31 cellular contexts compared by ENCODE assay signal in the genomic region with DNA sequence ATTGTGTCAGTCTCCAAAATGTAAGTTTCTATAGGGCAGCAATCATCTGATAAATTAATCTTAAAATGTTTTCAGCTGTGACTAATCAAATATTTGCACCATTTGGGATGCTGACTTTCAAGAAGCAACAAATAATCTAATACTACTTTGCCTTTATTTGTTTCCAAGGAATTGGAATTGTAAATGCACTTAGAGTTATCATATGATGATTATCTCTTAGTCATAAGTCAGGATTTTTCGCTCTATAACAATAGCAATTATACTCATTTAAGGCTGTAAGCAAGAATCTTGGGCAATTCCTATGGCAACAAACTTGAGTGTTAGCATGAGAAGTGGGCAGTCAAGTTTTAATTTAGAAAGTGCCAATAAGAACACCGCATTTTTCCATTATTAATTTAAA. TPM values are rescaled to one million over a fixed set of nuclear protein-coding genes. Genes with fewer than 3 reads are reported as not detected.
A peak's percentile ranks its signal among the peaks of the same experiment; 100 is the strongest.
DNase-seq lines count a peak whose midpoint lies in the region; ATAC-seq and TF ChIP-seq lines count a peak whose summit lies in the region.
"Had no signal": no experiment of that assay in that cellular context is flagged by ENCODE, and none has a peak within 500 bp of the region (broad histone marks: within the 10 kb centered on the region; RNA-seq: fewer than 3 reads in every experiment).

No MANE protein-coding gene starts in this region.

- H3K9me3 ChIP-seq in SK-N-SH (no peaks in the 10 kb centered on the region), BE2C (no peaks in the 10 kb centered on the region)
- H3K9me3 ChIP-seq: A549; BLaER1; BLaER1 treated with 17β-estradiol and CSF1 and Interleukin-3, amounts not matched to agents 10 nM and 100 nM; Caco-2 had no signal

- no peak overlapping the region for H3K9ac ChIP-seq in SK-N-SH
- H3K9ac ChIP-seq: BLaER1; BLaER1 treated with 17β-estradiol and CSF1 and Interleukin-3, amounts not matched to agents 10 nM and 100 nM had no signal

- H3K4me3 Mint-ChIP-seq in CD14-positive monocyte: no peak overlapping the region
- H3K4me3 Mint-ChIP-seq: B cell; CD4-positive, alpha-beta memory T cell; CD4-positive, alpha-beta T cell; CD4-positive, CD25-positive, alpha-beta regulatory T cell; CD8-positive, alpha-beta memory T cell; CD8-positive, alpha-beta T cell had no signal

- intact Hi-C loops in CD14-positive monocyte (cut with micrococcal nuclease): no loop called here

- TF ChIP-seq CTCF in SK-N-SH (IDR thresholded peaks at IDR 0.05) (no peak), fibroblast of the aortic adventitia (IDR thresholded peaks at IDR 0.05; ENCODE audit: insufficient read depth, low read length) (no peak), BE2C (IDR thresholded peaks at IDR 0.05; ENCODE audit: low read depth, low read length) (no peak), CD14-positive monocyte (IDR thresholded peaks at IDR 0.05) (no peak)

- H3K79me2 ChIP-seq in SK-N-SH (ENCODE audit: insufficient read depth): no peaks in the 10 kb centered on the region

- POLR2A ChIA-PET in SK-N-SH (lab: Yijun Ruan, JAX): no interaction called here

- TF ChIP-seq RAD21 in SK-N-SH (IDR thresholded peaks at IDR 0.05; ENCODE audit: low read length): no peak

- H3K4me2 ChIP-seq in SK-N-SH: no peak overlapping the region
- H3K4me2 ChIP-seq: A549; BLaER1; BLaER1 treated with 17β-estradiol and CSF1 and Interleukin-3, amounts not matched to agents 10 nM and 100 nM had no signal

- 91% methylated on average over 2 of the region's 2 CpGs for WGBS in SK-N-SH (ENCODE audit: low lambda C conversion rate)

- no peaks in the 10 kb centered on the region for H3K4me1 ChIP-seq in SK-N-SH (ENCODE audit: control insufficient read depth in 1 of 2, insufficient read depth in 2 of 2, low read depth in 1 of 2, low read length in 1 of 2)
- H3K4me1 ChIP-seq in BE2C: no peaks in the 10 kb centered on the region
- H3K4me1 ChIP-seq: A549, Caco-2 had no signal

- CTCF ChIA-PET in SK-N-SH (lab: Yijun Ruan, JAX): interaction anchor here (1.0 kb wide), 1 partner anchor 10 kb away, joined by 4 read pairs; no protein-coding TSS in a partner anchor

- H3F3A ChIP-seq in SK-N-SH (replicated peaks; ENCODE audit: insufficient read depth): no peaks in the 10 kb centered on the region

- H3K4me3 ChIP-seq in SK-N-SH (ENCODE audit: low read depth in 2 of 2, low read length in 1 of 2): no peak overlapping the region
- H3K4me3 ChIP-seq in fibroblast of the aortic adventitia (ENCODE audit: low read depth, low read length): no peak overlapping the region
- H3K4me3 ChIP-seq in BE2C (ENCODE audit: low read depth, low read length): no peak overlapping the region
- H3K4me3 ChIP-seq: A549; BLaER1; BLaER1 treated with 17β-estradiol and CSF1 and Interleukin-3, amounts not matched to agents 10 nM and 100 nM had no signal

- H3K27me3 ChIP-seq in SK-N-SH (ENCODE audit: insufficient read depth) (no peaks in the 10 kb centered on the region), BE2C (no peaks in the 10 kb centered on the region)
- H3K27me3 ChIP-seq: BLaER1; BLaER1 treated with 17β-estradiol and CSF1 and Interleukin-3, amounts not matched to agents 10 nM and 100 nM had no signal

- H3K36me3 ChIP-seq in SK-N-SH (replicated peaks in 1 of 2; ENCODE audit: control insufficient read depth in 1 of 2, insufficient read depth in 2 of 2, low read length in 1 of 2) (no peaks in the 10 kb centered on the region), BE2C (no peaks in the 10 kb centered on the region)
- H3K36me3 ChIP-seq: BLaER1; BLaER1 treated with 17β-estradiol and CSF1 and Interleukin-3, amounts not matched to agents 10 nM and 100 nM had no signal

- DNase-seq in SK-N-SH: no peak
- peak; percentile 19 for DNase-seq in fibroblast of the aortic adventitia (ENCODE audit: low read depth)
- DNase-seq in foreskin melanocyte: peak; percentile 67
- DNase-seq in BE2C: no peak
- no peak for DNase-seq in CD14-positive monocyte (ENCODE audit: low spot score)
- DNase-seq: 8988T; ACHN; AML-193; C1 segment of cervical spinal cord; Caco-2; Calu3; CD4-positive, alpha-beta memory T cell; CD4-positive, alpha-beta T cell; CD4-positive, CD25-positive, alpha-beta regulatory T cell; CD8-positive, alpha-beta memory T cell; CD8-positive, alpha-beta T cell; COR-L47; DMS 273 treated with DMSO at 0.1 percent for 48 hours; DMS153; DMS53; DMS79; DMS79 treated with DMSO at 0.1 percent for 48 hours; DND-41; EL had no signal

- H3K27ac ChIP-seq in SK-N-SH (ENCODE audit: low read depth in 2 of 2, low read length in 1 of 2): no peak overlapping the region
- H3K27ac ChIP-seq: 22Rv1; A549; BLaER1; BLaER1 treated with 17β-estradiol and CSF1 and Interleukin-3, amounts not matched to agents 10 nM and 100 nM; C4-2B had no signal

- H3K4me1 Mint-ChIP-seq in CD14-positive monocyte: peaks cover 16% of the 10 kb centered on the region

- no peaks in the 10 kb centered on the region for H3K9me3 Mint-ChIP-seq in CD14-positive monocyte
- H3K9me3 Mint-ChIP-seq: CD4-positive, alpha-beta memory T cell; CD4-positive, alpha-beta T cell; CD4-positive, CD25-positive, alpha-beta regulatory T cell; CD8-positive, alpha-beta memory T cell; CD8-positive, alpha-beta T cell had no signal

- no peaks in the 10 kb centered on the region for H4K20me1 ChIP-seq in SK-N-SH (ENCODE audit: insufficient read depth)
- H4K20me1 ChIP-seq: BLaER1; BLaER1 treated with 17β-estradiol and CSF1 and Interleukin-3, amounts not matched to agents 10 nM and 100 nM had no signal

- no peak for ATAC-seq in SK-N-SH treated with all-trans-retinoic acid at 6 μM for 48 hours
- ATAC-seq: A549; CD8-positive, alpha-beta T cell had no signal

- H3K36me3 Mint-ChIP-seq in CD14-positive monocyte: no peaks in the 10 kb centered on the region
- H3K36me3 Mint-ChIP-seq: CD4-positive, alpha-beta memory T cell; CD4-positive, CD25-positive, alpha-beta regulatory T cell; CD8-positive, alpha-beta memory T cell; CD8-positive, alpha-beta T cell had no signal

- no peak overlapping the region for H3K27ac Mint-ChIP-seq in CD14-positive monocyte
- H3K27ac Mint-ChIP-seq: B cell; CD4-positive, alpha-beta memory T cell; CD4-positive, alpha-beta T cell; CD4-positive, CD25-positive, alpha-beta regulatory T cell; CD8-positive, alpha-beta T cell had no signal

- TF ChIP-seq EP300 in SK-N-SH (IDR thresholded peaks at IDR 0.05; ENCODE audit: borderline replicate concordance in 1 of 2, low read depth in 1 of 2, low read length in 1 of 2): no peak

- no peak overlapping the region for H2AFZ ChIP-seq in SK-N-SH (ENCODE audit: low read depth)

- H3K9me2 ChIP-seq in SK-N-SH: no peaks in the 10 kb centered on the region

- H3K27me3 Mint-ChIP-seq in CD14-positive monocyte (ENCODE audit: low read depth in 3 of 3): peaks cover 0 to 2% (median 0%) of the 10 kb centered on the region in 3 donors
- H3K27me3 Mint-ChIP-seq: B cell; CD4-positive, alpha-beta memory T cell; CD4-positive, alpha-beta T cell; CD4-positive, CD25-positive, alpha-beta regulatory T cell; CD8-positive, alpha-beta memory T cell had no signal

TF ChIP-seq in SK-N-SH treated with all-trans-retinoic acid at 6 μM for 48 hours, 23 proteins besides CTCF, POLR2A, EP300 and RAD21:
- TF ChIP-seq ISL1 (CRISPR knock-in tag; IDR thresholded peaks at IDR 0.05) (peak; percentile 72), ZNF70 (CRISPR knock-in tag; IDR thresholded peaks at IDR 0.05) (no peak)

TF ChIP-seq in SK-N-SH, 30 proteins besides CTCF, POLR2A, EP300 and RAD21:
- TF ChIP-seq SIN3A (IDR thresholded peaks at IDR 0.05; ENCODE audit: borderline replicate concordance, low read depth, low read length): no peak
- TF ChIP-seq NFIC (IDR thresholded peaks at IDR 0.05; ENCODE audit: borderline replicate concordance): no peak
- no peak for TF ChIP-seq FOSL2 (IDR thresholded peaks at IDR 0.05; ENCODE audit: borderline replicate concordance, low read depth)
- no peak for TF ChIP-seq RFX5 (IDR thresholded peaks at IDR 0.05; ENCODE audit: low read length)
- TF ChIP-seq SMC3 (IDR thresholded peaks at IDR 0.05; ENCODE audit: low read depth, low read length): no peak
- TF ChIP-seq TEAD4 (IDR thresholded peaks at IDR 0.05; ENCODE audit: borderline replicate concordance, insufficient read depth): no peak
TF ChIP-seq in SK-N-SH: peak in this region for 0.

RNA-seq across cellular contexts. Expression of gene BAZ1A, which starts 13.0 kb away (rescaled TPM):
- polyA plus RNA-seq in SK-N-SH (2012; rRNA removed) (17.4 and 19.3 TPM in 2 replicates), CD14-positive monocyte (10 to 100 TPM in 1 of 2 donors, 1 to 10 TPM in 1; 7.3 to 12.7 TPM)
- 22.0 and 30.2 TPM in 2 replicates for polyA plus RNA-seq in SK-N-SH (2012; cell fraction: cytosol; rRNA removed)
- polyA plus RNA-seq in SK-N-SH (2012; cell fraction: nucleus; rRNA removed): 16.0 and 43.6 TPM in 2 replicates
- 21.7 and 32.4 TPM in 2 replicates for total RNA-seq in fibroblast of the aortic adventitia (ENCODE audit: low replicate concordance)
- 23.2 TPM for polyA plus RNA-seq in BE2C (2012; ENCODE audit: insufficient read depth, insufficient read length, low read depth)

Comparison
In these comparisons a context has a peak if more than half of its experiments do, and no peak if none do; other contexts are left out.
1. DNase-seq: peak in fibroblast of the aortic adventitia (single experiment) and foreskin melanocyte (single experiment); none in SK-N-SH (single experiment), BE2C (single experiment) and CD14-positive monocyte (single experiment).